1 cellular context compared by ENCODE assay signal in the genomic region with DNA sequence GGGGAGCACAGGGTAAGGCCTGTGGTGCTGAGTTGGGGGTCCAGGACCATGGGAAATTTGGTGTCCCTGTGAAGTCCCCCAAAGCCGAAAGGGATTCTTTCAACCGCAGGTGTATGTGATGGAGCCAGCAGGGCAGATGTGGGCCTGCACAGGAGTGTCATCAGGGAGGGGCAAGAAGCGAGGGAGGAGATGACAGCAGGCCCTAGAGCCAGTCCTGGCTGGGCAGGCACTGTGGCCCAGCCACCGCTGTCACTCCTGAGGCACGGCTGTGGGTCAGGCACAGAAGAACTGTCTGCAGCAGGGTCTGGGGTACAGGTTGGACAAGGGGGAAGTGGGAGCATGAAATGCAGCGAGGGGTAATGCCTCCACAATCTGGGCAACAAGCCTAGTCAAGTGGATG.
TF ChIP-seq lines count a peak whose summit lies in the region.

No MANE protein-coding gene starts in this region.

TF ChIP-seq in H1, 55 proteins besides CTCF, POLR2A, EP300 and RAD21:
- TF ChIP-seq ASH2L (IDR thresholded peaks at IDR 0.05; ENCODE audit: low read length) = no peak
- no peak for TF ChIP-seq BRCA1 (IDR thresholded peaks at IDR 0.05; ENCODE audit: low read depth, low read length)
- no peak for TF ChIP-seq NANOG (IDR thresholded peaks at IDR 0.05; ENCODE audit: insufficient read depth, low read depth, low read length, poor library complexity, severe bottlenecking)
- no peak for TF ChIP-seq CHD1 (IDR thresholded peaks at IDR 0.05; ENCODE audit: low read depth, low read length)
TF ChIP-seq in H1: peak in this region for 0.
